Comparison of ENCODE assay signal across 21 cellular contexts in the genomic region with DNA sequence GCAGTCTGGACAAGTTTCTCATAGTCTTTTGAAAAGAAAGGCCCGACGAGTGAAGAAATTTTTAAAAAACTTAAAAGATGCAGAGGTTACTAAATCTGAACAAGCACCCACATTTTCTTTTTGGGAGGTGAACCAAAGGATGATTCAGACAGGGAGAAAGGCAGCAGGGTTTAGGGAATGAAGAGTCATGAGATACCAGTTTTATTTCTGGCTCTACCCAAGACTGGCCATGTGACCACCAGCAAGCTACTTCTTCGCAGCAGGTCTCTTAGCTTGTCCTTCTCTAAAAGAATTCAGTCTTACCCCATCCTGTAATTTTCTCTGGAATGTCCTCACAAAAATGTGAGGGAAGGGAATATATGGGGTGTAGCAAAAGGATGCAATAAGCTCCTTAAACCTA. TPM values are rescaled to one million over a fixed set of nuclear protein-coding genes. Genes with fewer than 3 reads are reported as not detected.
DNase-seq lines count a peak whose midpoint lies in the region; ATAC-seq and TF ChIP-seq lines count a peak whose summit lies in the region.
"Had no signal": no experiment of that assay in that cellular context is flagged by ENCODE, and none has a peak within 500 bp of the region (broad histone marks: within the 10 kb centered on the region; RNA-seq: fewer than 3 reads in every experiment).

No MANE protein-coding gene starts in this region.

- no peak for TF ChIP-seq POLR2A in testis (IDR thresholded peaks at IDR 0.05)

- no peaks in the 10 kb centered on the region for H4K20me1 ChIP-seq in smooth muscle cell (ENCODE audit: low read depth)

- peaks cover 3% of the 10 kb centered on the region for H3K9me3 Mint-ChIP-seq in activated CD4-positive, alpha-beta memory T cell treated with anti-CD3 and anti-CD28 coated beads for 36 hours
- H3K9me3 Mint-ChIP-seq: H9 had no signal

- no peak overlapping the region for H3K4me2 ChIP-seq in smooth muscle cell

- H3K79me2 ChIP-seq in smooth muscle cell (ENCODE audit: low read depth), result no peaks in the 10 kb centered on the region

- no peak for TF ChIP-seq CTCF in smooth muscle cell (IDR thresholded peaks at IDR 0.05; ENCODE audit: borderline replicate concordance, insufficient read depth, poor library complexity, severe bottlenecking)
- TF ChIP-seq CTCF in testis (IDR thresholded peaks at IDR 0.05), result no peak

- no peak for ATAC-seq in aorta (ENCODE audit: low FRiP score)

- H3K9ac ChIP-seq in smooth muscle cell (ENCODE audit: low read depth), result no peak overlapping the region

- peak; percentile 6 for DNase-seq in medulla oblongata (ENCODE audit: extremely low spot score)
- peak; percentile 26 for DNase-seq in pons (ENCODE audit: low spot score)
- no peak for DNase-seq in smooth muscle cell (lab: John Stamatoyannopoulos, UW; ENCODE audit: unreplicated experiment)
- no peak for DNase-seq in aorta
- no peak for DNase-seq in testis
- DNase-seq in NCI-H1417 (lab: John Stamatoyannopoulos, UW), result no peak
- DNase-seq in activated CD4-positive, alpha-beta memory T cell treated with anti-CD3 and anti-CD28 coated beads for 36 hours, result no peak
- DNase-seq: ACHN; BE2C; C1 segment of cervical spinal cord; CD4-positive, CD25-positive, alpha-beta regulatory T cell; CD8-positive, alpha-beta memory T cell; COR-L47; DMS 273 treated with DMSO at 0.1 percent for 48 hours; DMS53; DND-41; EL; H9; IMR-90 had no signal

- H3K27me3 ChIP-seq in smooth muscle cell (ENCODE audit: low read depth) (no peaks in the 10 kb centered on the region), aorta (ENCODE audit: control insufficient read depth in 1 of 2, insufficient read depth in 2 of 2, low read length in 1 of 2) (no peaks in the 10 kb centered on the region), testis (no peaks in the 10 kb centered on the region)
- H3K27me3 ChIP-seq: BE2C had no signal

- H3F3A ChIP-seq in smooth muscle cell (ENCODE audit: low read depth), result no peaks in the 10 kb centered on the region

- peaks cover 13% of the 10 kb centered on the region for H3K4me1 ChIP-seq in smooth muscle cell (ENCODE audit: low read depth)
- H3K4me1 ChIP-seq in aorta (ENCODE audit: control insufficient read depth in 1 of 2, insufficient read depth in 2 of 2, low read length in 2 of 2), result no peaks in the 10 kb centered on the region
- H3K4me1 ChIP-seq in testis, result no peaks in the 10 kb centered on the region
- H3K4me1 ChIP-seq: BE2C had no signal

- H3K4me3 Mint-ChIP-seq in activated CD4-positive, alpha-beta memory T cell treated with anti-CD3 and anti-CD28 coated beads for 36 hours, result no peak overlapping the region
- H3K4me3 Mint-ChIP-seq: CD4-positive, CD25-positive, alpha-beta regulatory T cell; CD8-positive, alpha-beta memory T cell; H9 had no signal

- CTCF ChIA-PET in activated CD4-positive, alpha-beta memory T cell treated with anti-CD3 and anti-CD28 coated beads for 36 hours (lab: Charles Lee), result no interaction called here

- H3K27ac Mint-ChIP-seq in activated CD4-positive, alpha-beta memory T cell treated with anti-CD3 and anti-CD28 coated beads for 36 hours, result no peak overlapping the region
- H3K27ac Mint-ChIP-seq: CD4-positive, CD25-positive, alpha-beta regulatory T cell; CD8-positive, alpha-beta memory T cell; H9 had no signal

- WGBS in smooth muscle cell (ENCODE audit: low lambda C conversion rate), result 91% methylated on average over 3 of the region's 3 CpGs
- 82 to 84% methylated on average over 3 of the region's 3 CpGs for WGBS in aorta, 2 donors
- 73 to 82% methylated on average over 3 of the region's 3 CpGs for whole genome bisulfite sequencing in testis, 2 donors

- H2AFZ ChIP-seq in smooth muscle cell (ENCODE audit: low read depth), result no peak overlapping the region

- H3K27me3 Mint-ChIP-seq in activated CD4-positive, alpha-beta memory T cell treated with anti-CD3 and anti-CD28 coated beads for 36 hours, result no peaks in the 10 kb centered on the region
- H3K27me3 Mint-ChIP-seq: CD4-positive, CD25-positive, alpha-beta regulatory T cell had no signal

- H3K36me3 Mint-ChIP-seq in activated CD4-positive, alpha-beta memory T cell treated with anti-CD3 and anti-CD28 coated beads for 36 hours, result peaks cover 5% of the 10 kb centered on the region

- POLR2A ChIA-PET in activated CD4-positive, alpha-beta memory T cell treated with anti-CD3 and anti-CD28 coated beads for 36 hours (lab: Charles Lee), result no interaction called here

- H3K9me3 ChIP-seq in smooth muscle cell (replicated peaks; ENCODE audit: low read depth) (no peaks in the 10 kb centered on the region), aorta (ENCODE audit: control insufficient read depth, low read length) (no peaks in the 10 kb centered on the region), testis (no peaks in the 10 kb centered on the region)
- H3K9me3 ChIP-seq: BE2C had no signal

- H3K4me3 ChIP-seq in smooth muscle cell, result no peak overlapping the region
- no peak overlapping the region for H3K4me3 ChIP-seq in aorta (ENCODE audit: low read length in 2 of 2)
- no peak overlapping the region for H3K4me3 ChIP-seq in testis

- H3K27ac ChIP-seq in angular gyrus (ENCODE audit: low read depth, low read length) (peak overlapping the region; percentile 40), smooth muscle cell (ENCODE audit: low read depth) (peak overlapping the region; percentile 55), aorta (ENCODE audit: low read depth in 1 of 2, low read length in 2 of 2) (no peak overlapping the region), testis (no peak overlapping the region)

- H3K4me1 Mint-ChIP-seq in activated CD4-positive, alpha-beta memory T cell treated with anti-CD3 and anti-CD28 coated beads for 36 hours (ENCODE audit: low read depth), result no peaks in the 10 kb centered on the region
- H3K4me1 Mint-ChIP-seq: CD4-positive, CD25-positive, alpha-beta regulatory T cell; CD8-positive, alpha-beta memory T cell had no signal

- intact Hi-C loops in aorta (cut with DNase I) (no loop called here), testis (cut with DNase I; ENCODE audit: low total_unique reads) (no loop called here)
- intact Hi-C loops in activated CD4-positive, alpha-beta memory T cell treated with anti-CD3 and anti-CD28 coated beads for 36 hours (cut with micrococcal nuclease), result no loop called here

- H3K36me3 ChIP-seq in smooth muscle cell (ENCODE audit: low read depth) (peaks cover 16% of the 10 kb centered on the region), aorta (ENCODE audit: control insufficient read depth in 1 of 2, insufficient read depth in 2 of 2, low read length in 1 of 2) (peaks cover 0 to 4% of the 10 kb centered on the region in 2 donors), testis (ENCODE audit: low read depth, missing control alignments) (no peaks in the 10 kb centered on the region)
- H3K36me3 ChIP-seq: BE2C had no signal

RNA-seq across cellular contexts. Expression of a gene that starts 37.6 kb away (rescaled TPM):
- 56.9 and 66.6 TPM in 2 replicates for total RNA-seq in smooth muscle cell
- polyA plus RNA-seq in smooth muscle cell, result 10.0 and 37.9 TPM in 2 replicates
- 10 to 100 TPM; 11.6 to 17.3 TPM for total RNA-seq in aorta
- polyA plus RNA-seq in aorta, result 1 to 10 TPM; 4.0 to 6.3 TPM
- total RNA-seq in testis, result 10 to 100 TPM; 14.9 to 22.5 TPM
- polyA plus RNA-seq in testis (ENCODE audit: insufficient read depth, low read depth, low replicate concordance), result 11.7 TPM
- total RNA-seq in activated CD4-positive, alpha-beta memory T cell treated with anti-CD3 and anti-CD28 coated beads for 36 hours, result 1 to 10 TPM; 1.1 to 1.4 TPM
- total RNA-seq: G401 had no signal

Comparison
In these comparisons a context has a peak if more than half of its experiments do, and no peak if none do; other contexts are left out.
1. H3K27ac ChIP-seq: peak in angular gyrus (single experiment) and smooth muscle cell (single experiment); none in aorta (0 of 2) and testis (0 of 2).
2. DNase-seq: peak in medulla oblongata (single experiment) and pons (single experiment); none in smooth muscle cell (single experiment), aorta (0 of 2), testis (single experiment), NCI-H1417 (0 of 3) and activated CD4-positive, alpha-beta memory T cell treated with anti-CD3 and anti-CD28 coated beads for 36 hours (single experiment).
3. RNA of a gene that starts 37.6 kb away (total RNA-seq): 56.9 to 66.6 TPM in smooth muscle cell, 14.9 to 22.5 TPM in testis and 11.6 to 17.3 TPM in aorta; 1.1 to 1.4 TPM in activated CD4-positive, alpha-beta memory T cell treated with anti-CD3 and anti-CD28 coated beads for 36 hours; every median in the first group is over 4 times any median in the second.